19 cellular contexts compared by ENCODE assay signal in genomic region chr21:43189936-43190335, GRCh38. TPM values are rescaled to one million over a fixed set of nuclear protein-coding genes. Genes with fewer than 3 reads are reported as not detected.
DNase-seq lines count a peak whose midpoint lies in the region; ATAC-seq and TF ChIP-seq lines count a peak whose summit lies in the region.
"Had no signal": no experiment of that assay in that cellular context is flagged by ENCODE, and none has a peak within 500 bp of the region (broad histone marks: within the 10 kb centered on the region; RNA-seq: fewer than 3 reads in every experiment).

No MANE protein-coding gene starts in this region.

- BruUV-seq in MCF 10A (replicated peaks; lab: Mats Ljungman, UMichigan): no TSS peak

- H3K4me1 Mint-ChIP-seq in MCF 10A (ENCODE audit: insufficient read depth, unreplicated experiment) (peaks cover 39% of the 10 kb centered on the region), brain (peaks cover 45% of the 10 kb centered on the region)

- POLR2A ChIA-PET in MCF 10A (lab: Yijun Ruan, JAX): no interaction called here

- DNase-seq in breast epithelium (ENCODE audit: low spot score in 2 of 2): peak; percentile 18 to 20
- no peak for DNase-seq in MCF 10A (ENCODE audit: unreplicated experiment)
- peak; percentile 9 to 80 for DNase-seq in lower leg skin (ENCODE audit: low spot score in 2 of 2)
- DNase-seq in ureter (ENCODE audit: low spot score): peak; percentile 12
- no peak for DNase-seq in NCI-H748 treated with DMSO at 0.1 percent for 48 hours (lab: John Stamatoyannopoulos, UW)
- DNase-seq: COR-L47, DMS153, EL, KG1, NCI-H1105, NCI-H187 treated with DMSO at 0.1 percent for 48 hours, NCI-H2171, NCI-H510A had no signal

- peaks cover 5 to 10% of the 10 kb centered on the region in 2 donors for H3K4me1 ChIP-seq in breast epithelium
- H3K4me1 ChIP-seq: Peyer's patch had no signal

- H3K4me3 ChIP-seq in breast epithelium (no peak overlapping the region), lower leg skin (ENCODE audit: low read depth, poor library complexity, severe bottlenecking) (no peak overlapping the region)
- H3K4me3 ChIP-seq: Peyer's patch had no signal

- H3K36me3 Mint-ChIP-seq in MCF 10A (ENCODE audit: insufficient read depth, unreplicated experiment) (no peaks in the 10 kb centered on the region), brain (no peaks in the 10 kb centered on the region)
- H3K36me3 Mint-ChIP-seq: CD14-positive monocyte had no signal

- CTCF ChIA-PET in MCF 10A (lab: Yijun Ruan, JAX): interaction anchor here (1.2 kb wide), 1 partner anchor 115 kb away, joined by 3 read pairs; no protein-coding TSS in a partner anchor

- no peaks in the 10 kb centered on the region for H3K9me3 ChIP-seq in breast epithelium
- H3K9me3 ChIP-seq: Peyer's patch had no signal

- TF ChIP-seq POLR2A in breast epithelium (IDR thresholded peaks at IDR 0.05): no peak
- no peak for TF ChIP-seq POLR2A in lower leg skin (IDR thresholded peaks at IDR 0.05)

- H3K27me3 ChIP-seq in breast epithelium: no peaks in the 10 kb centered on the region
- H3K27me3 ChIP-seq: Peyer's patch had no signal

- H3K36me3 ChIP-seq in breast epithelium: no peaks in the 10 kb centered on the region
- H3K36me3 ChIP-seq: Peyer's patch had no signal

- intact Hi-C loops in breast epithelium (cut with DNase I; ENCODE audit: low total_unique reads) (no loop called here), MCF 10A (cut with micrococcal nuclease) (no loop called here), lower leg skin (cut with DNase I; ENCODE audit: low total_unique reads) (no loop called here)

- no peaks in the 10 kb centered on the region for H3K27me3 Mint-ChIP-seq in MCF 10A (ENCODE audit: insufficient read depth, unreplicated experiment)
- H3K27me3 Mint-ChIP-seq in brain: peaks cover 15% of the 10 kb centered on the region

- H3K27ac ChIP-seq in breast epithelium: no peak overlapping the region
- H3K27ac ChIP-seq: Peyer's patch had no signal

- H3K4me3 Mint-ChIP-seq in MCF 10A (ENCODE audit: unreplicated experiment) (no peak overlapping the region), brain (peak overlapping the region in 1 of 5 experiments; percentile 41)
- H3K4me3 Mint-ChIP-seq: CD14-positive monocyte had no signal

- H3K9me3 Mint-ChIP-seq in MCF 10A (ENCODE audit: unreplicated experiment) (no peaks in the 10 kb centered on the region), brain (peaks cover 3 to 12% (median 11%) of the 10 kb centered on the region in 5 experiments)

- WGBS in lower leg skin, 2 donors: 85 to 89% methylated on average over 6 of the region's 6 CpGs

- H3K27ac Mint-ChIP-seq in MCF 10A (ENCODE audit: low read depth, unreplicated experiment) (no peak overlapping the region), brain (peak overlapping the region; percentile 13 to 76 (median 68))
- H3K27ac Mint-ChIP-seq: CD14-positive monocyte had no signal

- TF ChIP-seq CTCF in breast epithelium (IDR thresholded peaks at IDR 0.05): no peak
- TF ChIP-seq CTCF in MCF 10A (IDR thresholded peaks at IDR 0.05; ENCODE audit: unreplicated experiment): no peak
- no peak for TF ChIP-seq CTCF in brain (conservative IDR thresholded peaks at IDR 0.05)
- TF ChIP-seq CTCF in lower leg skin (IDR thresholded peaks at IDR 0.05): no peak

- ATAC-seq in GM21529 (IDR thresholded peaks at IDR 0.05; ENCODE audit: unreplicated experiment) (no peak), HG03520 (IDR thresholded peaks at IDR 0.05; ENCODE audit: unreplicated experiment) (no peak)

RNA-seq across cellular contexts. Expression of gene CRYAA, which starts 21.1 kb away (rescaled TPM):
- total RNA-seq in breast epithelium (not detected), MCF 10A (2022) (not detected in 2 replicates), lower leg skin (not detected), ureter (not detected)
- polyA plus RNA-seq in brain (ENCODE audit: insufficient read depth, low read depth, low replicate concordance): not detected
- total RNA-seq: M059J, Peyer's patch had no signal
- polyA plus RNA-seq: CD14-positive monocyte had no signal

Comparison
In these comparisons a context has a peak if more than half of its experiments do, and no peak if none do; other contexts are left out.
1. DNase-seq: peak in breast epithelium (2 of 2), lower leg skin (2 of 2) and ureter (single experiment); none in MCF 10A (single experiment) and NCI-H748 treated with DMSO at 0.1 percent for 48 hours (single experiment).